ENCODE assay signal across 16 cellular contexts in genomic region chr5:180304431-180305375, GRCh38. TPM values are rescaled to one million over a fixed set of nuclear protein-coding genes. Genes with fewer than 3 reads are reported as not detected.
"Had no signal": no experiment of that assay in that cellular context is flagged by ENCODE, and none has a peak within 500 bp of the region (broad histone marks: within the 10 kb centered on the region; RNA-seq: fewer than 3 reads in every experiment).

No MANE protein-coding gene starts in this region.

- H3K27ac Mint-ChIP-seq: activated T-cell treated with anti-CD3 and anti-CD28 coated beads, Interleukin-2, amount 50 U/mL, for 24 hours; activated T-helper 17 cell treated with anti-CD3 and anti-CD28 coated beads, Interleukin-2, amount 50 U/mL, for 72 hours; T-helper 1 cell treated with Interleukin-12 subunit alpha and Interleukin-12 subunit beta and Interleukin-4 antibody, amounts not matched to agents 30 μg/mL and 1 μg/mL, for 36 hours; WTC11 had no signal

- H3K4me2 ChIP-seq: smooth muscle cell had no signal

- H3K9me3 ChIP-seq: left ventricle myocardium inferior had no signal

- H3K4me1 Mint-ChIP-seq: activated T-helper 17 cell treated with anti-CD3 and anti-CD28 coated beads, Interleukin-2, amount 50 U/mL, for 72 hours had no signal

- H3K4me3 Mint-ChIP-seq: activated T-cell treated with anti-CD3 and anti-CD28 coated beads, Interleukin-2, amount 50 U/mL, for 24 hours; activated T-helper 17 cell treated with anti-CD3 and anti-CD28 coated beads, Interleukin-2, amount 50 U/mL, for 72 hours; T-helper 1 cell treated with Interleukin-12 subunit alpha and Interleukin-12 subunit beta and Interleukin-4 antibody, amounts not matched to agents 30 μg/mL and 1 μg/mL, for 36 hours; WTC11 had no signal

- H3K27ac ChIP-seq: epithelial cell of prostate, left ventricle myocardium inferior had no signal

- H3K36me3 ChIP-seq: left ventricle myocardium inferior had no signal

- DNase-seq: activated CD4-positive, alpha-beta T cell treated with anti-CD3 and anti-CD28 coated beads, Interleukin-2, amount 50 U/mL, for 4 hours; activated CD8-positive, alpha-beta memory T cell treated with anti-CD3 and anti-CD28 coated beads for 24 hours; activated CD8-positive, alpha-beta memory T cell treated with anti-CD3 and anti-CD28 coated beads, Interleukin-2, amount 50 U/mL, for 4 hours; activated T-cell treated with anti-CD3 and anti-CD28 coated beads, Interleukin-2, amount 50 U/mL, for 24 hours; amygdala; left ventricle myocardium inferior; occipital lobe; stimulated activated CD4-positive, alpha-beta T cell treated with anti-CD3 and anti-CD28 coated beads, Interleukin-15, amount 100 ng/mL, for 24 hours; stimulated activated naive CD4-positive, alpha-beta T cell; T1000 had no signal

- H3K27me3 Mint-ChIP-seq: activated T-cell treated with anti-CD3 and anti-CD28 coated beads, Interleukin-2, amount 50 U/mL, for 24 hours; activated T-helper 17 cell treated with anti-CD3 and anti-CD28 coated beads, Interleukin-2, amount 50 U/mL, for 72 hours had no signal

- H3K9me3 Mint-ChIP-seq: activated T-cell treated with anti-CD3 and anti-CD28 coated beads, Interleukin-2, amount 50 U/mL, for 24 hours; activated T-helper 17 cell treated with anti-CD3 and anti-CD28 coated beads, Interleukin-2, amount 50 U/mL, for 72 hours; T-helper 1 cell treated with Interleukin-12 subunit alpha and Interleukin-12 subunit beta and Interleukin-4 antibody, amounts not matched to agents 30 μg/mL and 1 μg/mL, for 36 hours; WTC11 had no signal

- H3K4me1 ChIP-seq: left ventricle myocardium inferior had no signal

- H3K4me3 ChIP-seq: left ventricle myocardium inferior, smooth muscle cell had no signal

RNA-seq across cellular contexts. Expression of gene GFPT2, which starts 48.4 kb away (rescaled TPM):
- polyA plus RNA-seq: keratinocyte had no signal
